Comparison of ENCODE assay signal across 24 cellular contexts in the genomic region with DNA sequence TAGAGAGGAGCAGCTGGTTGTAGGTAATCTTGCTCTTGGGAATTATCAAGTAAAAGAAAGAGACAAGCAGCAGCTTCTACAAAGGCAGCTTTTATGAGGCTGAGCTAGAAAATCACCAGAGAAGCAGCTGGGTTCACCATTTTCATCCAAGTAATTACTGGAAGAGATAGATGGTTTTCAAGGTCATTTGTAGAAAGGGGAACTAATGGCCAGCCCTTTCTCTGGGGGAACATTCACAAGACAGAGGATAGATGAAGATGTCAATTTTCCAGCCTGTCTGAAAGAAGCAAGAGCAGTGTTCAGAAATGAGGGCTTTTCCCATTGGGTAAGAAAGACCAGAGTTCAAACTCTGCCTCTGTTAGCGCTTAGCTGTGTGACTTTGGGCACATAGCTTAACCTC.
"Had no signal": no experiment of that assay in that cellular context is flagged by ENCODE, and none has a peak within 500 bp of the region (broad histone marks: within the 10 kb centered on the region; RNA-seq: fewer than 3 reads in every experiment).

No MANE protein-coding gene starts in this region.

- H3K27ac Mint-ChIP-seq: activated CD4-positive, alpha-beta T cell treated with anti-CD3 and anti-CD28 coated beads for 36 hours; activated CD8-positive, alpha-beta T cell treated with anti-CD3 and anti-CD28 coated beads, Interleukin-2, amount 10 ng/mL, durations not matched to agents 7 days and 5 days; activated naive CD8-positive, alpha-beta T cell treated with anti-CD3 and anti-CD28 coated beads, Interleukin-2, amount 10 ng/mL, durations not matched to agents 7 days and 5 days had no signal

- H3K4me3 ChIP-seq: adrenal gland, breast epithelium, K562, Peyer's patch, SJCRH30 had no signal

- ATAC-seq: activated CD4-positive, alpha-beta T cell treated with anti-CD3 and anti-CD28 coated beads for 36 hours; activated CD8-positive, alpha-beta T cell treated with anti-CD3 and anti-CD28 coated beads, Interleukin-2, amount 10 ng/mL, durations not matched to agents 7 days and 5 days; K562 had no signal

- H3K4me1 Mint-ChIP-seq: activated CD4-positive, alpha-beta T cell treated with anti-CD3 and anti-CD28 coated beads for 36 hours; activated naive CD8-positive, alpha-beta T cell treated with anti-CD3 and anti-CD28 coated beads, Interleukin-2, amount 10 ng/mL, durations not matched to agents 7 days and 5 days had no signal

- H3K4me3 Mint-ChIP-seq: activated CD4-positive, alpha-beta T cell treated with anti-CD3 and anti-CD28 coated beads for 36 hours; activated CD8-positive, alpha-beta T cell treated with anti-CD3 and anti-CD28 coated beads, Interleukin-2, amount 10 ng/mL, durations not matched to agents 7 days and 5 days; activated naive CD8-positive, alpha-beta T cell treated with anti-CD3 and anti-CD28 coated beads, Interleukin-2, amount 10 ng/mL, durations not matched to agents 7 days and 5 days had no signal

- H3K27me3 ChIP-seq: adrenal gland, breast epithelium, Peyer's patch, SJCRH30 had no signal

- H3K27me3 Mint-ChIP-seq: activated CD4-positive, alpha-beta T cell treated with anti-CD3 and anti-CD28 coated beads for 36 hours; activated naive CD8-positive, alpha-beta T cell treated with anti-CD3 and anti-CD28 coated beads, Interleukin-2, amount 10 ng/mL, durations not matched to agents 7 days and 5 days had no signal

- H3K36me3 Mint-ChIP-seq: activated naive CD8-positive, alpha-beta T cell treated with anti-CD3 and anti-CD28 coated beads, Interleukin-2, amount 10 ng/mL, durations not matched to agents 7 days and 5 days had no signal

- H3K9me2 ChIP-seq: SK-N-SH had no signal

- H3K4me2 ChIP-seq: SK-N-SH had no signal

- H3K9me3 Mint-ChIP-seq: activated naive CD8-positive, alpha-beta T cell treated with anti-CD3 and anti-CD28 coated beads, Interleukin-2, amount 10 ng/mL, durations not matched to agents 7 days and 5 days had no signal

- H3K36me3 ChIP-seq: adrenal gland, breast epithelium, Peyer's patch, SJCRH30 had no signal

- DNase-seq: activated CD4-positive, alpha-beta T cell treated with anti-CD3 and anti-CD28 coated beads for 36 hours; activated CD4-positive, alpha-beta T cell treated with anti-CD3 and anti-CD28 coated beads, Interleukin-2, amount 50 U/mL, for 4 hours; activated CD8-positive, alpha-beta memory T cell treated with anti-CD3 and anti-CD28 coated beads, Interleukin-2, amount 50 U/mL, for 48 hours; activated CD8-positive, alpha-beta T cell treated with anti-CD3 and anti-CD28 coated beads, Interleukin-2, amount 10 ng/mL, durations not matched to agents 7 days and 5 days; activated naive CD4-positive, alpha-beta T cell treated with anti-CD3 and anti-CD28 coated beads, Interleukin-2, amount 50 U/mL, for 16 hours; activated naive CD8-positive, alpha-beta T cell treated with anti-CD3 and anti-CD28 coated beads, Interleukin-2, amount 10 ng/mL, durations not matched to agents 7 days and 5 days; activated T-cell treated with anti-CD3 and anti-CD28 coated beads, Interleukin-2, amount 50 U/mL, for 1 hour; adrenal gland; anterior cingulate cortex; central memory CD4-positive, alpha-beta T cell; Kasumi-1; NCI-H1048; NCI-H1694; NCI-H2029; NCI-H510A treated with DMSO at 0.1 percent for 48 hours; Peyer's patch; Right ventricle myocardium superior; SK-N-SH; T-helper 1 cell had no signal

- H3K4me1 ChIP-seq: adrenal gland, breast epithelium had no signal

- H3K27ac ChIP-seq: adrenal gland, breast epithelium, Peyer's patch, RWPE1, SJCRH30, VCaP had no signal
